ENCODE assay signal across 1 cellular context in the genomic region with DNA sequence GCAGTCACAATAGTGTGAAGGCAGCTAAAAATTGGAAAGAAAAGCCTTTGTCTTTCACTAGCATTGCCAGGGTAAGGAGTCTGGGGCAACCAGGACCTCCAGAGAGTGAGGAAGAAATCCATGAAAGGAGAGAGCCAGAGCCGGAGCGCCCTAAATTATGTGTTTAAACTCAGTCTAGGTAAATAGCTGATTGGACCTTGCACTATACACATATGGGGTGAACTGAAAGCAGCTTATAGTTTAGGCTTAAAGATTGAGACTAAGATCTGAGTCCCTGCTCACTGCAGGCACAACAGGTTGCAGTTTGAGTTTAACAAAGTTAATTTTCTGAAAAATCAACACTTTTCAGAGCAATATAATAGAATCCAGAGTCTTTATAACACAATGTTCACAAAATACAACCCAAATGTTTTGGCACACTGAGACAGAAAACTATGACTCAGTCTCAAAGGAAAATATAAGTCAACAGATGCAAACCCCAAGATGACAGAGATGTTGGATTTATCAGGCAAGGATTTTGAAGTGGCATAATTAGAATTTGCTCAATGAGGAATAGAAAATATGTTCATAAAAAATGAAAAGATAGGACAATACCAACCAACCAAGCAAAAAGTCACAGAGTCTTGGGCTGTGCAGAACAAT.
TF ChIP-seq lines count a peak whose summit lies in the region.

No MANE protein-coding gene starts in this region.

TF ChIP-seq in K562, 482 proteins besides CTCF, POLR2A, EP300 and RAD21:
- TF ChIP-seq FOSL1 (tag; conservative IDR thresholded peaks at IDR 0.05) (peak; percentile 42; the same call in 1 of the 2 replicates), ZNF12 (CRISPR knock-in tag; IDR thresholded peaks at IDR 0.05) (no peak), POLR3A (IDR thresholded peaks at IDR 0.05; ENCODE audit: borderline replicate concordance, extremely low read depth, insufficient read depth, insufficient read length) (no peak), SRSF1 (IDR thresholded peaks at IDR 0.05; ENCODE audit: low read depth, low read length) (no peak)
